1 cellular context compared by ENCODE assay signal in the genomic region with DNA sequence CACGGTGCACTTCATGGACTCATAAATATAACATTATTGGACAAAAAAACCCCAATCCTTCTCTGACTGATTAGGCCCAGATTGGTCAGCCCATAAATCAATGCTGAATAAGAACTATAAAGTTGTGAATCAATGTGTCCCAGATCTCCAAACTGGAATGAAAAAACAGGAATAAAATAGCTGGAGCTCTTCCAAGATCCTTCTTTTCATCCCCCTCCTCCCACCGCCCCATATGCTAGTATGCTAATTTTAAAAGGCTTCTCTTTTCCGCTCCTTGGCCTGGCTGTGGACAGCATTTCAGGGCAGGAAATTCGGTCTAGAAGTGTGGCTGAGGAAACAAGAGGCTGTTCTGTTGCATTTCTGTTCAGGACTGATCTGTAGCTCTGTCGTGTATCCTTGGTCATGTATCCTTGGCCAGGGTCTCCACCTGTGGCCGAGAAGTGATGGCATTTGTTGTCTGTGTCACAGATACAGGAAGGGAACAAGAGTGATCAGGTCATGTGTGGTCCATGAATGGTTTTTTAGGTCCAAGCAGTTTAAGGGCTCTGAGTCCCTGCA.
TF ChIP-seq lines count a peak whose summit lies in the region.

No MANE protein-coding gene starts in this region.

TF ChIP-seq in GM23338, 12 proteins besides CTCF, POLR2A, EP300 and RAD21 (continued from another document):
- TF ChIP-seq, protein P1, sequence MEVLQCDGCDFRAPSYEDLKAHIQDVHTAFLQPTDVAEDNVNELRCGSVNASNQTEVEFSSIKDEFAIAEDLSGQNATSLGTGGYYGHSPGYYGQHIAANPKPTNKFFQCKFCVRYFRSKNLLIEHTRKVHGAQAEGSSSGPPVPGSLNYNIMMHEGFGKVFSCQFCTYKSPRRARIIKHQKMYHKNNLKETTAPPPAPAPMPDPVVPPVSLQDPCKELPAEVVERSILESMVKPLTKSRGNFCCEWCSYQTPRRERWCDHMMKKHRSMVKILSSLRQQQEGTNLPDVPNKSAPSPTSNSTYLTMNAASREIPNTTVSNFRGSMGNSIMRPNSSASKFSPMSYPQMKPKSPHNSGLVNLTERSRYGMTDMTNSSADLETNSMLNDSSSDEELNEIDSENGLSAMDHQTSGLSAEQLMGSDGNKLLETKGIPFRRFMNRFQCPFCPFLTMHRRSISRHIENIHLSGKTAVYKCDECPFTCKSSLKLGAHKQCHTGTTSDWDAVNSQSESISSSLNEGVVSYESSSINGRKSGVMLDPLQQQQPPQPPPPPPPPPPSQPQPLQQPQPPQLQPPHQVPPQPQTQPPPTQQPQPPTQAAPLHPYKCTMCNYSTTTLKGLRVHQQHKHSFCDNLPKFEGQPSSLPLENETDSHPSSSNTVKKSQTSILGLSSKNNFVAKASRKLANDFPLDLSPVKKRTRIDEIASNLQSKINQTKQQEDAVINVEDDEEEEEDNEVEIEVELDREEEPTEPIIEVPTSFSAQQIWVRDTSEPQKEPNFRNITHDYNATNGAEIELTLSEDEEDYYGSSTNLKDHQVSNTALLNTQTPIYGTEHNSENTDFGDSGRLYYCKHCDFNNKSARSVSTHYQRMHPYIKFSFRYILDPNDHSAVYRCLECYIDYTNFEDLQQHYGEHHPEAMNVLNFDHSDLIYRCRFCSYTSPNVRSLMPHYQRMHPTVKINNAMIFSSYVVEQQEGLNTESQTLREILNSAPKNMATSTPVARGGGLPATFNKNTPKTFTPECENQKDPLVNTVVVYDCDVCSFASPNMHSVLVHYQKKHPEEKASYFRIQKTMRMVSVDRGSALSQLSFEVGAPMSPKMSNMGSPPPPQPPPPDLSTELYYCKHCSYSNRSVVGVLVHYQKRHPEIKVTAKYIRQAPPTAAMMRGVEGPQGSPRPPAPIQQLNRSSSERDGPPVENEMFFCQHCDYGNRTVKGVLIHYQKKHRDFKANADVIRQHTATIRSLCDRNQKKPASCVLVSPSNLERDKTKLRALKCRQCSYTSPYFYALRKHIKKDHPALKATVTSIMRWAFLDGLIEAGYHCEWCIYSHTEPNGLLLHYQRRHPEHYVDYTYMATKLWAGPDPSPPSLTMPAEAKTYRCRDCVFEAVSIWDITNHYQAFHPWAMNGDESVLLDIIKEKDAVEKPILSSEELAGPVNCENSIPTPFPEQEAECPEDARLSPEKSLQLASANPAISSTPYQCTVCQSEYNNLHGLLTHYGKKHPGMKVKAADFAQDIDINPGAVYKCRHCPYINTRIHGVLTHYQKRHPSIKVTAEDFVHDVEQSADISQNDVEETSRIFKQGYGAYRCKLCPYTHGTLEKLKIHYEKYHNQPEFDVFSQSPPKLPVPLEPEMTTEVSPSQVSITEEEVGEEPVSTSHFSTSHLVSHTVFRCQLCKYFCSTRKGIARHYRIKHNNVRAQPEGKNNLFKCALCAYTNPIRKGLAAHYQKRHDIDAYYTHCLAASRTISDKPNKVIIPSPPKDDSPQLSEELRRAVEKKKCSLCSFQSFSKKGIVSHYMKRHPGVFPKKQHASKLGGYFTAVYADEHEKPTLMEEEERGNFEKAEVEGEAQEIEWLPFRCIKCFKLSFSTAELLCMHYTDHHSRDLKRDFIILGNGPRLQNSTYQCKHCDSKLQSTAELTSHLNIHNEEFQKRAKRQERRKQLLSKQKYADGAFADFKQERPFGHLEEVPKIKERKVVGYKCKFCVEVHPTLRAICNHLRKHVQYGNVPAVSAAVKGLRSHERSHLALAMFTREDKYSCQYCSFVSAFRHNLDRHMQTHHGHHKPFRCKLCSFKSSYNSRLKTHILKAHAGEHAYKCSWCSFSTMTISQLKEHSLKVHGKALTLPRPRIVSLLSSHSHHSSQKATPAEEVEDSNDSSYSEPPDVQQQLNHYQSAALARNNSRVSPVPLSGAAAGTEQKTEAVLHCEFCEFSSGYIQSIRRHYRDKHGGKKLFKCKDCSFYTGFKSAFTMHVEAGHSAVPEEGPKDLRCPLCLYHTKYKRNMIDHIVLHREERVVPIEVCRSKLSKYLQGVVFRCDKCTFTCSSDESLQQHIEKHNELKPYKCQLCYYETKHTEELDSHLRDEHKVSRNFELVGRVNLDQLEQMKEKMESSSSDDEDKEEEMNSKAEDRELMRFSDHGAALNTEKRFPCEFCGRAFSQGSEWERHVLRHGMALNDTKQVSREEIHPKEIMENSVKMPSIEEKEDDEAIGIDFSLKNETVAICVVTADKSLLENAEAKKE (CRISPR knock-in tag; IDR thresholded peaks at IDR 0.05): no peak
- no peak for TF ChIP-seq STAT1 (IDR thresholded peaks at IDR 0.05; ENCODE audit: unreplicated experiment)
- TF ChIP-seq, protein P2, sequence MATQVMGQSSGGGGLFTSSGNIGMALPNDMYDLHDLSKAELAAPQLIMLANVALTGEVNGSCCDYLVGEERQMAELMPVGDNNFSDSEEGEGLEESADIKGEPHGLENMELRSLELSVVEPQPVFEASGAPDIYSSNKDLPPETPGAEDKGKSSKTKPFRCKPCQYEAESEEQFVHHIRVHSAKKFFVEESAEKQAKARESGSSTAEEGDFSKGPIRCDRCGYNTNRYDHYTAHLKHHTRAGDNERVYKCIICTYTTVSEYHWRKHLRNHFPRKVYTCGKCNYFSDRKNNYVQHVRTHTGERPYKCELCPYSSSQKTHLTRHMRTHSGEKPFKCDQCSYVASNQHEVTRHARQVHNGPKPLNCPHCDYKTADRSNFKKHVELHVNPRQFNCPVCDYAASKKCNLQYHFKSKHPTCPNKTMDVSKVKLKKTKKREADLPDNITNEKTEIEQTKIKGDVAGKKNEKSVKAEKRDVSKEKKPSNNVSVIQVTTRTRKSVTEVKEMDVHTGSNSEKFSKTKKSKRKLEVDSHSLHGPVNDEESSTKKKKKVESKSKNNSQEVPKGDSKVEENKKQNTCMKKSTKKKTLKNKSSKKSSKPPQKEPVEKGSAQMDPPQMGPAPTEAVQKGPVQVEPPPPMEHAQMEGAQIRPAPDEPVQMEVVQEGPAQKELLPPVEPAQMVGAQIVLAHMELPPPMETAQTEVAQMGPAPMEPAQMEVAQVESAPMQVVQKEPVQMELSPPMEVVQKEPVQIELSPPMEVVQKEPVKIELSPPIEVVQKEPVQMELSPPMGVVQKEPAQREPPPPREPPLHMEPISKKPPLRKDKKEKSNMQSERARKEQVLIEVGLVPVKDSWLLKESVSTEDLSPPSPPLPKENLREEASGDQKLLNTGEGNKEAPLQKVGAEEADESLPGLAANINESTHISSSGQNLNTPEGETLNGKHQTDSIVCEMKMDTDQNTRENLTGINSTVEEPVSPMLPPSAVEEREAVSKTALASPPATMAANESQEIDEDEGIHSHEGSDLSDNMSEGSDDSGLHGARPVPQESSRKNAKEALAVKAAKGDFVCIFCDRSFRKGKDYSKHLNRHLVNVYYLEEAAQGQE (IDR thresholded peaks at IDR 0.05; ENCODE audit: unreplicated experiment): no peak
- TF ChIP-seq POLR2AphosphoS5 (IDR thresholded peaks at IDR 0.05; ENCODE audit: low read depth): no peak
- TF ChIP-seq ZNF331 (CRISPR knock-in tag; IDR thresholded peaks at IDR 0.05; ENCODE audit: low read depth): no peak
- TF ChIP-seq EZH2 (IDR thresholded peaks at IDR 0.05; ENCODE audit: low read depth, unreplicated experiment): no peak
- no peak for TF ChIP-seq CREB1 (CRISPR knock-in tag; IDR thresholded peaks at IDR 0.05; ENCODE audit: low read depth)
- no peak for TF ChIP-seq EZH2phosphoT487 (IDR thresholded peaks at IDR 0.05; ENCODE audit: unreplicated experiment)
- TF ChIP-seq NANOG (IDR thresholded peaks at IDR 0.05; ENCODE audit: borderline replicate concordance): no peak
- TF ChIP-seq, protein P3, sequence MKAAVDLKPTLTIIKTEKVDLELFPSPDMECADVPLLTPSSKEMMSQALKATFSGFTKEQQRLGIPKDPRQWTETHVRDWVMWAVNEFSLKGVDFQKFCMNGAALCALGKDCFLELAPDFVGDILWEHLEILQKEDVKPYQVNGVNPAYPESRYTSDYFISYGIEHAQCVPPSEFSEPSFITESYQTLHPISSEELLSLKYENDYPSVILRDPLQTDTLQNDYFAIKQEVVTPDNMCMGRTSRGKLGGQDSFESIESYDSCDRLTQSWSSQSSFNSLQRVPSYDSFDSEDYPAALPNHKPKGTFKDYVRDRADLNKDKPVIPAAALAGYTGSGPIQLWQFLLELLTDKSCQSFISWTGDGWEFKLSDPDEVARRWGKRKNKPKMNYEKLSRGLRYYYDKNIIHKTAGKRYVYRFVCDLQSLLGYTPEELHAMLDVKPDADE (IDR thresholded peaks at IDR 0.05): no peak
